ENCODE assay signal across 18 cellular contexts in the genomic region with DNA sequence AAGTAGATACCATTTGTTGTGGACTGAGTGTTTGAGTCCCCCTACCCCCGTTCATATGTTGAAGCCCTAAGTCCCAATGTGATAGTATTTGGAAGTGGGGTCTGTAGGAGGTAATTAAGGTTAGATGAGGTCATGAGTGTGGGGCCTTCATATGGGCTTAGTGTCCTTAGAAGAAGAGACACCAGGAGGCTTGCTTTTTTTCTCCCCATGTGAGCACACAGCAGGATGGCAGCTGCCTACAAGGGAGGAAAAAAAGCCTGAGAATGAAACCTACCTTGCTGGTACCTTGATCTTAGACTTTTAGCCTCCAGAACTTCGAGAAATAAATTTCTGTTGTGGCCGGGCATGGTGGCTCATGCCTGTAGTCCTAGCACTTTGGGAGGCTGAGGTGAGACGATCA.
A peak's percentile ranks its signal among the peaks of the same experiment; 100 is the strongest.
DNase-seq lines count a peak whose midpoint lies in the region; ATAC-seq, FAIRE-seq and TF ChIP-seq lines count a peak whose summit lies in the region.
"Had no signal": no experiment of that assay in that cellular context is flagged by ENCODE, and none has a peak within 500 bp of the region (broad histone marks: within the 10 kb centered on the region; RNA-seq: fewer than 3 reads in every experiment).

No MANE protein-coding gene starts in this region.

- TF ChIP-seq POLR2A in GM12878 (IDR thresholded peaks at IDR 0.05; ENCODE audit: low read depth, low read length), result no peak

- POLR2A ChIA-PET in GM12878 (lab: Charles Lee), result interaction anchor here (0.6 to 2.9 kb wide), 3 partner anchors 11 to 244 kb away, joined by 4 to 11 read pairs (median 5); no protein-coding TSS in a partner anchor

- H3K9me3 ChIP-seq in MM.1S (replicated peaks; ENCODE audit: insufficient read depth, low read length) (no peaks in the 10 kb centered on the region), GM12878 (replicated peaks; ENCODE audit: control insufficient read depth, insufficient read depth, low read length) (no peaks in the 10 kb centered on the region), pancreas (no peaks in the 10 kb centered on the region)

- FAIRE-seq in GM12878 (lab: Jason Lieb, UNC), result no peak
- no peak for FAIRE-seq in pancreas (lab: Jason Lieb, UNC)
- FAIRE-seq: RCC 7860 had no signal

- no peaks in the 10 kb centered on the region for H3K36me3 ChIP-seq in GM06990 (ENCODE audit: control insufficient read depth, insufficient read depth, low read length)
- H3K36me3 ChIP-seq in MM.1S (replicated peaks; ENCODE audit: insufficient read depth, low read length), result no peaks in the 10 kb centered on the region
- no peaks in the 10 kb centered on the region; a peak in 1 of 4 replicates for H3K36me3 ChIP-seq in GM12878 (ENCODE audit: control insufficient read depth in 2 of 2, insufficient read depth in 2 of 2, low read length in 1 of 2)
- H3K36me3 ChIP-seq in pancreas, result no peaks in the 10 kb centered on the region

- H3K27me3 Mint-ChIP-seq in stimulated activated naive CD8-positive, alpha-beta T cell treated with anti-CD3 and anti-CD28 coated beads, Interleukin-15, amount 100 ng/mL, for 72 hours, result no peaks in the 10 kb centered on the region
- H3K27me3 Mint-ChIP-seq: CD8-positive, alpha-beta memory T cell had no signal

- peaks cover 0 to 7% of the 10 kb centered on the region in 2 donors for H3K9me3 Mint-ChIP-seq in stimulated activated naive CD8-positive, alpha-beta T cell treated with anti-CD3 and anti-CD28 coated beads, Interleukin-15, amount 100 ng/mL, for 72 hours
- H3K9me3 Mint-ChIP-seq: CD8-positive, alpha-beta memory T cell had no signal

- no peak overlapping the region for H3K27ac Mint-ChIP-seq in stimulated activated naive CD8-positive, alpha-beta T cell treated with anti-CD3 and anti-CD28 coated beads, Interleukin-15, amount 100 ng/mL, for 72 hours
- H3K27ac Mint-ChIP-seq: H9 had no signal

- H3K4me3 ChIP-seq in GM06990 (replicated peaks; ENCODE audit: low read depth, low read length) (peak overlapping the region; percentile 45), MM.1S (ENCODE audit: low read length) (peak overlapping the region; percentile 52), GM12878 (peak overlapping the region; percentile 56), pancreas (no peak overlapping the region)
- H3K4me3 ChIP-seq: K562 had no signal

- intact Hi-C loops in GM12878 (cut with micrococcal nuclease; ENCODE audit: unreplicated experiment), result no loop called here
- intact Hi-C loops in pancreas (cut with DNase I), result no loop called here

- no TSS peak for BruUV-seq in GM12878 (replicated peaks; lab: Mats Ljungman, UMichigan)

- H3K4me3 Mint-ChIP-seq in stimulated activated naive CD8-positive, alpha-beta T cell treated with anti-CD3 and anti-CD28 coated beads, Interleukin-15, amount 100 ng/mL, for 72 hours, result no peak overlapping the region
- H3K4me3 Mint-ChIP-seq: H9 had no signal

- SMC1A ChIA-PET in GM12878 (lab: Charles Lee; ENCODE audit: uncharacterized antibody, unreplicated experiment), result interaction anchor here (0.6 to 1.4 kb wide), 5 partner anchors 14 to 38 kb away, joined by 3 to 5 read pairs (median 3); no protein-coding TSS in a partner anchor

- TF ChIP-seq CTCF in GM06990 (IDR thresholded peaks at IDR 0.05; ENCODE audit: insufficient read depth, low read length, poor library complexity, severe bottlenecking), result no peak
- TF ChIP-seq CTCF in MM.1S (IDR thresholded peaks at IDR 0.05; ENCODE audit: low read length), result no peak
- no peak for TF ChIP-seq CTCF in GM12878 (IDR thresholded peaks at IDR 0.05 in 2 of 3, conservative IDR thresholded peaks at IDR 0.05 in 1 of 3; ENCODE audit: control insufficient read depth in 2 of 3, extremely low read depth in 1 of 3, insufficient read depth in 1 of 3, low read depth in 3 of 3, low read length in 3 of 3)
- TF ChIP-seq CTCF in pancreas (IDR thresholded peaks at IDR 0.05), result no peak

- no peak overlapping the region for H2AFZ ChIP-seq in MM.1S (ENCODE audit: low read length)
- H2AFZ ChIP-seq in GM12878 (ENCODE audit: control insufficient read depth, low read depth, low read length), result peak overlapping the region; percentile 45

- 62% methylated on average over 4 of the region's 4 CpGs for WGBS in GM12878 (ENCODE audit: insufficient coverage, insufficient replicate concordance, low lambda C conversion rate, missing lambda C conversion rate)
- WGBS in pancreas, 2 donors, result 82 to 85% methylated on average over 4 of the region's 4 CpGs

- no peaks in the 10 kb centered on the region for H3K27me3 ChIP-seq in GM06990 (replicated peaks; ENCODE audit: control insufficient read depth, insufficient read depth, low read length)
- H3K27me3 ChIP-seq in MM.1S (replicated peaks; ENCODE audit: insufficient read depth, low read length), result no peaks in the 10 kb centered on the region
- H3K27me3 ChIP-seq in GM12878 (replicated peaks in 1 of 2; ENCODE audit: control insufficient read depth in 2 of 2, insufficient read depth in 2 of 2, low read length in 1 of 2), result no peaks in the 10 kb centered on the region
- no peaks in the 10 kb centered on the region for H3K27me3 ChIP-seq in pancreas

- no peaks in the 10 kb centered on the region for H4K20me1 ChIP-seq in MM.1S (ENCODE audit: insufficient read depth, low read length)
- no peaks in the 10 kb centered on the region for H4K20me1 ChIP-seq in GM12878 (ENCODE audit: control insufficient read depth, insufficient read depth)

- ATAC-seq in GM21786 (IDR thresholded peaks at IDR 0.05; ENCODE audit: unreplicated experiment) (peak; percentile 5), GM12878 (no peak), HG03175 (IDR thresholded peaks at IDR 0.05; ENCODE audit: unreplicated experiment) (no peak), pancreas (no peak)
- no peak for ATAC-seq in stimulated activated naive CD8-positive, alpha-beta T cell treated with anti-CD3 and anti-CD28 coated beads, Interleukin-15, amount 100 ng/mL, for 72 hours
- ATAC-seq: K562 had no signal

- TF ChIP-seq RAD21 in GM12878 (IDR thresholded peaks at IDR 0.05; ENCODE audit: insufficient read depth, low read depth, low read length), result no peak

- DNase-seq in GM06990 (ENCODE audit: extremely low read depth, insufficient read length), result no peak
- DNase-seq in MM.1S, result peak; percentile 31
- no peak for DNase-seq in GM12878 (ENCODE audit: low read depth, low spot score)
- no peak for DNase-seq in stimulated activated naive CD8-positive, alpha-beta T cell treated with anti-CD3 and anti-CD28 coated beads, Interleukin-15, amount 100 ng/mL, for 72 hours
- no peak for DNase-seq in pancreas
- DNase-seq in kidney glomerular epithelial cell (lab: John Stamatoyannopoulos, UW), result no peak
- DNase-seq: CD8-positive, alpha-beta memory T cell; DND-41; GF-D8; H9; NCI-H2029 treated with DMSO at 0.1 percent for 48 hours; NCI-H2227 treated with DMSO at 0.1 percent for 48 hours; NCI-H526 treated with DMSO at 0.1 percent for 48 hours; SHP77 had no signal

- 0 out of 2 replicates have a peak, but pooled peaks cover 5% of the 10 kb centered on the region for H3F3A ChIP-seq in MM.1S (ENCODE audit: insufficient read depth, low read length)

- H3K4me1 Mint-ChIP-seq in stimulated activated naive CD8-positive, alpha-beta T cell treated with anti-CD3 and anti-CD28 coated beads, Interleukin-15, amount 100 ng/mL, for 72 hours, result peaks cover 29% of the 10 kb centered on the region

- H3K9me2 ChIP-seq in MM.1S (replicated peaks; ENCODE audit: insufficient read depth, low read length), result no peaks in the 10 kb centered on the region

- RAD21 ChIA-PET in GM12878 (lab: Charles Lee; ENCODE audit: unreplicated experiment), result interaction anchor here (0.7 to 1.2 kb wide), 5 partner anchors 11 to 274 kb away, joined by 3 to 7 read pairs (median 4); no protein-coding TSS in a partner anchor

- no peak for TF ChIP-seq EP300 in GM12878 (IDR thresholded peaks at IDR 0.05; ENCODE audit: borderline replicate concordance in 1 of 2, control insufficient read depth in 1 of 2, low read depth in 2 of 2, low read length in 2 of 2)

- no peaks in the 10 kb centered on the region for H3K4me1 ChIP-seq in MM.1S (ENCODE audit: low read length)
- peaks cover 25% of the 10 kb centered on the region for H3K4me1 ChIP-seq in GM12878 (ENCODE audit: control insufficient read depth, insufficient read depth, low read length)
- H3K4me1 ChIP-seq in pancreas, result peaks cover 0 to 8% (median 5%) of the 10 kb centered on the region in 3 donors

- CTCF ChIA-PET in GM12878 (lab: Yijun Ruan, JAX), result interaction anchor here (0.6 to 3.7 kb wide), 4 partner anchors 12 to 275 kb away, joined by 4 to 15 read pairs (median 8); no protein-coding TSS in a partner anchor

- H3K79me2 ChIP-seq in MM.1S (ENCODE audit: low read length) (peaks cover 5% of the 10 kb centered on the region), GM12878 (ENCODE audit: control insufficient read depth, insufficient read depth, low read length) (peaks cover 34% of the 10 kb centered on the region)

- H3K9ac ChIP-seq in MM.1S (ENCODE audit: low read length) (peak overlapping the region; percentile 60), GM12878 (ENCODE audit: control insufficient read depth, insufficient read depth, low read length) (peak overlapping the region; percentile 50)

- peak overlapping the region; percentile 54; the same call in 1 of the 2 replicates for H3K4me2 ChIP-seq in MM.1S (ENCODE audit: low read depth, low read length)
- peak overlapping the region; percentile 98 for H3K4me2 ChIP-seq in GM12878 (ENCODE audit: control insufficient read depth, insufficient read depth)

- peak overlapping the region; percentile 72; the same call in 1 of the 2 replicates for H3K27ac ChIP-seq in MM.1S (ENCODE audit: low read length)
- peak overlapping the region; percentile 71 for H3K27ac ChIP-seq in GM12878 (ENCODE audit: control insufficient read depth, insufficient read depth)
- H3K27ac ChIP-seq in pancreas, result no peak overlapping the region

- in situ Hi-C loops in GM12878 (cut with MboI), result no loop called here

TF ChIP-seq in GM12878, 131 proteins besides CTCF, POLR2A, EP300 and RAD21 (continues in another document):
- TF ChIP-seq HDGF (IDR thresholded peaks at IDR 0.05) (no peak), NR2F1 (conservative IDR thresholded peaks at IDR 0.05) (no peak), RELA (IDR thresholded peaks at IDR 0.05; ENCODE audit: borderline replicate concordance, partially characterized antibody) (no peak), LARP7 (IDR thresholded peaks at IDR 0.05) (no peak), GATAD2B (conservative IDR thresholded peaks at IDR 0.05; ENCODE audit: low read depth) (no peak)

Comparison
In these comparisons a context has a peak if more than half of its experiments do, and no peak if none do; other contexts are left out.
1. H3K4me3 ChIP-seq: peak in GM06990 (single experiment), MM.1S (single experiment) and GM12878 (single experiment); none in pancreas (0 of 4).
2. H3K27ac ChIP-seq: peak in MM.1S (single experiment) and GM12878 (single experiment); none in pancreas (0 of 4).